14 cellular contexts compared by ENCODE assay signal in the genomic region with DNA sequence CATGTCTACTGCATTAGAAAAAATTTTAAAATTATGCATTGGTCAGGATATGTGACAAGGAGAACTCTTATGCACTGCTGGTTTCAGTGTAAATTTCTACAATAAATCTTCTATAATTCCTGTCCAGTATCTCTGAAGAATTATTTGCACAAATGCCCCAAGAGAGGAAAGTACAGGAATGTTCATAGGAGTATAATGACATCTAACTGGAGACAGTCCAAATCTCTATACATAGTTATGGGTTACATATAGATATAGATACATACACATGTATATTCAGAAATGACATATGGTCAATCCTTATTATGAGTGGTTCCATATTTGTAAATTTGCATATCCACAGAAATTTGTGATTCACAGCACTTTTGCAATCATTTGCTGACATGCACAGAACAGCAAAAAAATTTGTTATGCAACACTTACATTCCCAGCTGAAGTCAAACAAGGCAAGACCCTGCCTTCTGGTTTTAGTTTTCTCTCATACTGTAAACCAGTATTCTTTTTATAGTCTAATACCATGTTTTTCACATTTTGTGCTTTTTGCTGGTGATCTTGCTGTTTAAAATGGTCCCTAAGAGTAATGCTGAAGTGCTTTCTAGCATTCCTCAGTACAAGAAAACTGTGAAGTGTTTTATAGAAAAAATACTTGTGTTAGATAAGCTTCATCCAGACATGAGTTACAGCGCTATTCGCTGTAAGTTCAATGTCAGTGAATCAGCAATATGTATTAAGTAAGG.
DNase-seq lines count a peak whose midpoint lies in the region; ATAC-seq and TF ChIP-seq lines count a peak whose summit lies in the region.
"Had no signal": no experiment of that assay in that cellular context is flagged by ENCODE, and none has a peak within 500 bp of the region (broad histone marks: within the 10 kb centered on the region; RNA-seq: fewer than 3 reads in every experiment).

No MANE protein-coding gene starts in this region.

- no peak overlapping the region for H3K4me3 Mint-ChIP-seq in CD4-positive, alpha-beta T cell
- H3K4me3 Mint-ChIP-seq: activated CD8-positive, alpha-beta T cell treated with anti-CD3 and anti-CD28 coated beads for 36 hours; activated naive CD8-positive, alpha-beta T cell treated with anti-CD3 and anti-CD28 coated beads, Interleukin-2, amount 10 ng/mL, durations not matched to agents 7 days and 5 days had no signal

- DNase-seq in H4 (ENCODE audit: low spot score) (peak; percentile 11), SIG-M5 treated with dmso at 0.1 percent for 504 hours (lab: John Stamatoyannopoulos, UW; ENCODE audit: unreplicated experiment) (peak; percentile 69), foreskin keratinocyte (peak; percentile 44 to 67), esophagus muscularis mucosa (ENCODE audit: extremely low spot score) (no peak), NCI-H187 treated with DMSO at 0.1 percent for 48 hours (lab: John Stamatoyannopoulos, UW) (no peak)
- no peak for DNase-seq in CD4-positive, alpha-beta T cell
- DNase-seq: activated CD8-positive, alpha-beta T cell treated with anti-CD3 and anti-CD28 coated beads for 36 hours; activated naive CD8-positive, alpha-beta T cell treated with anti-CD3 and anti-CD28 coated beads, Interleukin-2, amount 10 ng/mL, durations not matched to agents 7 days and 5 days; DMS53; NCI-H526; nucleus accumbens; transverse colon had no signal

- intact Hi-C loops in CD4-positive, alpha-beta T cell (cut with DNase I, micrococcal nuclease), result loop anchor here in 1 of 2 experiments (10.0 kb wide), 1 partner anchor 105 kb away; a partner anchor contains a TSS
- intact Hi-C loops in esophagus muscularis mucosa (cut with DNase I), result loop anchor here (10.0 kb wide), 1 partner anchor 105 kb away; a partner anchor contains a TSS

- H3K9me3 Mint-ChIP-seq in CD4-positive, alpha-beta T cell, result no peaks in the 10 kb centered on the region
- H3K9me3 Mint-ChIP-seq: activated CD8-positive, alpha-beta T cell treated with anti-CD3 and anti-CD28 coated beads for 36 hours; activated naive CD8-positive, alpha-beta T cell treated with anti-CD3 and anti-CD28 coated beads, Interleukin-2, amount 10 ng/mL, durations not matched to agents 7 days and 5 days had no signal

- H3K27me3 ChIP-seq in foreskin keratinocyte (no peaks in the 10 kb centered on the region), skeletal muscle satellite cell (ENCODE audit: control insufficient read depth, insufficient read depth, low read length) (no peaks in the 10 kb centered on the region), esophagus muscularis mucosa (no peaks in the 10 kb centered on the region)
- no peaks in the 10 kb centered on the region for H3K27me3 ChIP-seq in CD4-positive, alpha-beta T cell (ENCODE audit: control insufficient read depth, insufficient read depth, low read length)
- H3K27me3 ChIP-seq: transverse colon had no signal

- peak overlapping the region; percentile 17 for H3K9ac ChIP-seq in skeletal muscle satellite cell (ENCODE audit: low read depth, low read length)

- POLR2A ChIA-PET in CD4-positive, alpha-beta T cell (lab: Charles Lee), result no interaction called here

- no peaks in the 10 kb centered on the region for H3K9me3 ChIP-seq in skeletal muscle satellite cell (replicated peaks; ENCODE audit: low read length)
- H3K9me3 ChIP-seq in CD4-positive, alpha-beta T cell (ENCODE audit: control insufficient read depth, low read length), result no peaks in the 10 kb centered on the region
- no peaks in the 10 kb centered on the region for H3K9me3 ChIP-seq in esophagus muscularis mucosa
- H3K9me3 ChIP-seq: transverse colon had no signal

- no peak overlapping the region for H3K27ac Mint-ChIP-seq in CD4-positive, alpha-beta T cell
- H3K27ac Mint-ChIP-seq: activated CD8-positive, alpha-beta T cell treated with anti-CD3 and anti-CD28 coated beads for 36 hours; activated naive CD8-positive, alpha-beta T cell treated with anti-CD3 and anti-CD28 coated beads, Interleukin-2, amount 10 ng/mL, durations not matched to agents 7 days and 5 days had no signal

- no peak overlapping the region for H3K4me3 ChIP-seq in skeletal muscle satellite cell (ENCODE audit: low read length)
- H3K4me3 ChIP-seq in esophagus muscularis mucosa, result no peak overlapping the region
- H3K4me3 ChIP-seq: transverse colon had no signal

- WGBS in esophagus muscularis mucosa, result 79% methylated on average over 2 of the region's 2 CpGs

- no peak for TF ChIP-seq POLR2A in esophagus muscularis mucosa (IDR thresholded peaks at IDR 0.05; ENCODE audit: low read depth)

- no peaks in the 10 kb centered on the region for H3K27me3 Mint-ChIP-seq in CD4-positive, alpha-beta T cell
- H3K27me3 Mint-ChIP-seq: activated CD8-positive, alpha-beta T cell treated with anti-CD3 and anti-CD28 coated beads for 36 hours; activated naive CD8-positive, alpha-beta T cell treated with anti-CD3 and anti-CD28 coated beads, Interleukin-2, amount 10 ng/mL, durations not matched to agents 7 days and 5 days had no signal

- peak overlapping the region; percentile 56 for H3K4me2 ChIP-seq in skeletal muscle satellite cell (ENCODE audit: low read length)

- H3K4me1 ChIP-seq in foreskin keratinocyte, result no peaks in the 10 kb centered on the region
- H3K4me1 ChIP-seq in skeletal muscle satellite cell (ENCODE audit: control insufficient read depth, insufficient read depth, low read length), result peaks cover 23% of the 10 kb centered on the region
- peaks cover 8 to 12% (median 10%) of the 10 kb centered on the region in 4 donors for H3K4me1 ChIP-seq in esophagus muscularis mucosa

- no peak overlapping the region for H3K27ac ChIP-seq in foreskin keratinocyte
- H3K27ac ChIP-seq in CD4-positive, alpha-beta T cell (ENCODE audit: low read depth, low read length), result no peak overlapping the region
- H3K27ac ChIP-seq in esophagus muscularis mucosa (replicated peaks in 1 of 4), result no peak overlapping the region
- H3K27ac ChIP-seq: transverse colon had no signal

- no peaks in the 10 kb centered on the region for H3K36me3 ChIP-seq in skeletal muscle satellite cell (ENCODE audit: insufficient read depth, low read length)
- no peaks in the 10 kb centered on the region for H3K36me3 ChIP-seq in esophagus muscularis mucosa
- H3K36me3 ChIP-seq: transverse colon had no signal

- no peak for ATAC-seq in foreskin keratinocyte
- no peak for ATAC-seq in CD4-positive, alpha-beta T cell (ENCODE audit: poor library complexity)
- ATAC-seq in HG02571 (IDR thresholded peaks at IDR 0.05; ENCODE audit: unreplicated experiment), result no peak
- ATAC-seq: activated CD8-positive, alpha-beta T cell treated with anti-CD3 and anti-CD28 coated beads for 36 hours had no signal

- CTCF ChIA-PET in CD4-positive, alpha-beta T cell (lab: Charles Lee), result no interaction called here

- H3K36me3 Mint-ChIP-seq in CD4-positive, alpha-beta T cell (ENCODE audit: low read depth), result peaks cover 3% of the 10 kb centered on the region

- peaks cover 17% of the 10 kb centered on the region for H3K4me1 Mint-ChIP-seq in CD4-positive, alpha-beta T cell (ENCODE audit: low read depth)
- H3K4me1 Mint-ChIP-seq: activated naive CD8-positive, alpha-beta T cell treated with anti-CD3 and anti-CD28 coated beads, Interleukin-2, amount 10 ng/mL, durations not matched to agents 7 days and 5 days had no signal

- no peak for TF ChIP-seq EP300 in esophagus muscularis mucosa (IDR thresholded peaks at IDR 0.05)

- TF ChIP-seq CTCF in foreskin keratinocyte (conservative IDR thresholded peaks at IDR 0.05), result no peak
- no peak for TF ChIP-seq CTCF in CD4-positive, alpha-beta T cell (IDR thresholded peaks at IDR 0.05)
- TF ChIP-seq CTCF in esophagus muscularis mucosa (IDR thresholded peaks at IDR 0.05), result no peak

Comparison
In these comparisons a context has a peak if more than half of its experiments do, and no peak if none do; other contexts are left out.
1. DNase-seq: peak in H4 (single experiment), SIG-M5 treated with dmso at 0.1 percent for 504 hours (single experiment) and foreskin keratinocyte (2 of 2); none in CD4-positive, alpha-beta T cell (0 of 10), esophagus muscularis mucosa (single experiment) and NCI-H187 treated with DMSO at 0.1 percent for 48 hours (single experiment).